In genomic region chr3:151086484-151087456, GRCh38 we compare ENCODE assay signal across 1 cellular context.
TF ChIP-seq lines count a peak whose summit lies in the region.

No MANE protein-coding gene starts in this region.

TF ChIP-seq in GM12878, 131 proteins besides CTCF, POLR2A, EP300 and RAD21 (continued from another document):
- no peak for TF ChIP-seq PRDM15 (CRISPR knock-in tag; IDR thresholded peaks at IDR 0.05)
